23 cellular contexts compared by ENCODE assay signal in the genomic region with DNA sequence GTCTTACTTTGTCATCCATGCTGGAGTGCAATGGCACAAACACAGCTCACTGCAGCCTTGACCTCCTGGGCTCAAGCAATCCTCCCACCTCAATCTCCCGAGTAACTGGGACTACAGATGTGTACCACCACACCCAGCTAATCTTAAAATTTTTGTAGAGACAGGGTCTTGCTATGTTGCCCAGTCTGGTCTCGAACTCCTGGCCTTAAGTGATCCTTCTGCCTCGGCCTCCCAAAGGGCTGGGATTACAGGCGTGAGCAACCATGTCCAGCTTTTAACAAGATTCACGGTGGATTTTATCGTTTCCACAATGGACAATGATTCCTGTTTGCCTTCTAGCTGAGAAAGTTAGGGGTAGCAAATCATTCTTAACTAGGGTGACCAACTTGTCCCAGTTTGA.
DNase-seq lines count a peak whose midpoint lies in the region; ATAC-seq and TF ChIP-seq lines count a peak whose summit lies in the region.
"Had no signal": no experiment of that assay in that cellular context is flagged by ENCODE, and none has a peak within 500 bp of the region (broad histone marks: within the 10 kb centered on the region; RNA-seq: fewer than 3 reads in every experiment).

No MANE protein-coding gene starts in this region.

- 89 to 90% methylated on average over 3 to 5 of the region's 6 CpGs for WGBS in mesodermal cell (ENCODE audit: insufficient coverage in 2 of 2), 2 experiments

- no peak for TF ChIP-seq CTCF in cardiac muscle cell (IDR thresholded peaks at IDR 0.05; ENCODE audit: low read depth, low read length)

- DNase-seq in cardiac muscle cell (ENCODE audit: low read depth in 1 of 2, low spot score in 1 of 2) (no peak), left ventricle myocardium superior (no peak), caudate nucleus (lab: John Stamatoyannopoulos, UW) (no peak), substantia nigra (lab: John Stamatoyannopoulos, UW) (no peak), hepatic stellate cell (ENCODE audit: low spot score) (no peak), UCSD-AML1 (lab: John Stamatoyannopoulos, UW; ENCODE audit: unreplicated experiment) (no peak)
- DNase-seq: 8988T; CD4-positive, alpha-beta memory T cell; DMS79; GOT3; HFFc6; KBM-7; MV-4-11; NCI-H1417 treated with DMSO at 0.1 percent for 48 hours; NCI-H2029; NCI-H2171 treated with DMSO at 0.1 percent for 48 hours; NCI-H510A; NCI-H82; PC-3; SJCRH30 had no signal

- no peaks in the 10 kb centered on the region for H3K27me3 ChIP-seq in cardiac muscle cell
- H3K27me3 ChIP-seq: SJCRH30 had no signal

- H3K27ac ChIP-seq in cardiac muscle cell = peak overlapping the region; percentile 76
- H3K27ac ChIP-seq in caudate nucleus (ENCODE audit: low read depth, low read length) = peak overlapping the region; percentile 65
- H3K27ac ChIP-seq in mesodermal cell (ENCODE audit: low read depth, low read length, severe bottlenecking) = peak overlapping the region; percentile 91
- H3K27ac ChIP-seq in substantia nigra (ENCODE audit: low read depth, low read length, poor library complexity, severe bottlenecking) = peak overlapping the region; percentile 86
- H3K27ac ChIP-seq: HL-60, SJCRH30 had no signal

- no peak overlapping the region for H3K4me3 ChIP-seq in cardiac muscle cell
- no peak overlapping the region for H3K4me3 ChIP-seq in mesodermal cell (ENCODE audit: extremely low read depth, insufficient read depth, low read length, poor library complexity, severe bottlenecking)
- H3K4me3 ChIP-seq: SJCRH30 had no signal

- no peaks in the 10 kb centered on the region for H3K9me3 ChIP-seq in cardiac muscle cell (ENCODE audit: low read depth)
- H3K9me3 ChIP-seq in mesodermal cell (ENCODE audit: control insufficient read depth, low read length) = no peaks in the 10 kb centered on the region
- H3K9me3 ChIP-seq: SJCRH30 had no signal

- peaks cover 33% of the 10 kb centered on the region for H3K4me1 ChIP-seq in cardiac muscle cell (ENCODE audit: low read depth)
- peaks cover 19% of the 10 kb centered on the region for H3K4me1 ChIP-seq in mesodermal cell (ENCODE audit: control insufficient read depth, insufficient read depth, low read length, poor library complexity, severe bottlenecking)

- ATAC-seq in left ventricle myocardium superior (no peak), GM21528 (IDR thresholded peaks at IDR 0.05; ENCODE audit: low FRiP score, unreplicated experiment) (no peak)
- ATAC-seq: PC-3 had no signal

- intact Hi-C loops in left ventricle myocardium superior (cut with micrococcal nuclease) = no loop called here

- H3K36me3 ChIP-seq in cardiac muscle cell (no peaks in the 10 kb centered on the region), mesodermal cell (ENCODE audit: control insufficient read depth, insufficient read depth, low read length) (no peaks in the 10 kb centered on the region)
- H3K36me3 ChIP-seq: SJCRH30 had no signal
